10 cellular contexts compared by ENCODE assay signal in genomic region chr1:203754455-203754864, GRCh38. TPM values are rescaled to one million over a fixed set of nuclear protein-coding genes. Genes with fewer than 3 reads are reported as not detected.
DNase-seq lines count a peak whose midpoint lies in the region; ATAC-seq, FAIRE-seq and TF ChIP-seq lines count a peak whose summit lies in the region.
"Had no signal": no experiment of that assay in that cellular context is flagged by ENCODE, and none has a peak within 500 bp of the region (broad histone marks: within the 10 kb centered on the region; RNA-seq: fewer than 3 reads in every experiment).

No MANE protein-coding gene starts in this region.

- TF ChIP-seq RAD21 in HepG2 (CRISPR knock-in tag; IDR thresholded peaks at IDR 0.05): no peak

- no peak overlapping the region for H2BK120ac ChIP-seq in trophoblast cell (ENCODE audit: insufficient read depth, low read length, poor library complexity)

- peaks cover 9 to 10% of the 10 kb centered on the region in 2 experiments for H3K4me1 ChIP-seq in trophoblast cell (ENCODE audit: control insufficient read depth in 1 of 2, insufficient read depth in 2 of 2, low read length in 2 of 2)
- H3K4me1 ChIP-seq in SJCRH30: peaks cover 3% of the 10 kb centered on the region; the same call in 1 of the 2 replicates
- no peaks in the 10 kb centered on the region for H3K4me1 ChIP-seq in HepG2 (ENCODE audit: insufficient read depth, low read length)

- H3K14ac ChIP-seq in trophoblast cell (ENCODE audit: low read length): no peak overlapping the region

- no peak overlapping the region for H2AK5ac ChIP-seq in trophoblast cell (ENCODE audit: low read length)

- H3K79me1 ChIP-seq in trophoblast cell (ENCODE audit: low read length): peaks cover 22% of the 10 kb centered on the region

- H3K27ac ChIP-seq in trophoblast cell (ENCODE audit: low read depth, low read length) (peak overlapping the region; percentile 59), SJCRH30 (no peak overlapping the region), HepG2 (ENCODE audit: extremely low read length, insufficient read depth, low read length) (no peak overlapping the region)

- no peak overlapping the region for H3K18ac ChIP-seq in trophoblast cell (ENCODE audit: low read length)

- H3K27ac Mint-ChIP-seq in activated T-cell treated with anti-CD3 and anti-CD28 coated beads, Interleukin-2, amount 50 U/mL, for 72 hours: peak overlapping the region; percentile 92

- no peak for TF ChIP-seq EP300 in HepG2 (IDR thresholded peaks at IDR 0.05; ENCODE audit: low read depth in 2 of 2, low read length in 2 of 2)
- TF ChIP-seq EP300 in HepG2 (CRISPR knock-in tag; IDR thresholded peaks at IDR 0.05; ENCODE audit: borderline replicate concordance): no peak

- H3K4me3 ChIP-seq in trophoblast cell (ENCODE audit: low read depth, low read length): no peak overlapping the region
- H3K4me3 ChIP-seq in SJCRH30: no peak overlapping the region
- no peak overlapping the region for H3K4me3 ChIP-seq in HepG2 (replicated peaks in 1 of 3; ENCODE audit: insufficient read depth in 1 of 3, low read depth in 2 of 3, low read length in 3 of 3)

- H3K9me3 ChIP-seq in trophoblast cell (ENCODE audit: insufficient read depth, low read depth, low read length) (no peaks in the 10 kb centered on the region), SJCRH30 (replicated peaks) (no peaks in the 10 kb centered on the region), HepG2 (ENCODE audit: low read length) (no peaks in the 10 kb centered on the region)

- H3K4me2 ChIP-seq in trophoblast cell (ENCODE audit: low read length) (no peak overlapping the region), HepG2 (ENCODE audit: low read depth, low read length) (no peak overlapping the region)

- in situ Hi-C loops in HepG2 (cut with HindIII; ENCODE audit: extremely low pct_ligation_motif_present, low pct_unique_long_range_greater_than_20kb): no loop called here

- CTCF ChIA-PET in HepG2 (lab: Yijun Ruan, JAX; ENCODE audit: low intra/inter-chr PET ratio, low total read pairs): no interaction called here

- H2BK12ac ChIP-seq in trophoblast cell (ENCODE audit: low read length): peak overlapping the region; percentile 5

- peaks cover 33% of the 10 kb centered on the region for H3K4me1 Mint-ChIP-seq in activated T-cell treated with anti-CD3 and anti-CD28 coated beads, Interleukin-2, amount 50 U/mL, for 72 hours (ENCODE audit: low read depth)

- H4K20me1 ChIP-seq in HepG2 (ENCODE audit: insufficient read depth, low read length): no peaks in the 10 kb centered on the region

- H2AFZ ChIP-seq in trophoblast cell (ENCODE audit: insufficient read depth, low read length, poor library complexity) (no peak overlapping the region), HepG2 (ENCODE audit: low read length) (no peak overlapping the region)

- peak overlapping the region; percentile 49 to 72 for H3K4me3 Mint-ChIP-seq in activated T-cell treated with anti-CD3 and anti-CD28 coated beads, Interleukin-2, amount 50 U/mL, for 72 hours
- H3K4me3 Mint-ChIP-seq: neural crest cell had no signal

- H2BK5ac ChIP-seq in trophoblast cell (ENCODE audit: low read depth, low read length, poor library complexity): no peak overlapping the region

- ATAC-seq in GM19324 (IDR thresholded peaks at IDR 0.05; ENCODE audit: low FRiP score, unreplicated experiment): peak; percentile 64
- peak; percentile 64 for ATAC-seq in HG03045 (IDR thresholded peaks at IDR 0.05; ENCODE audit: unreplicated experiment)
- peak; percentile 49 to 71 for ATAC-seq in activated T-cell treated with anti-CD3 and anti-CD28 coated beads, Interleukin-2, amount 50 U/mL, for 72 hours (replicated peaks in 1 of 2)
- ATAC-seq in HepG2: no peak

- POLR2A ChIA-PET in HepG2 (lab: Yijun Ruan, JAX): no interaction called here

- H3K27me3 Mint-ChIP-seq in activated T-cell treated with anti-CD3 and anti-CD28 coated beads, Interleukin-2, amount 50 U/mL, for 72 hours (ENCODE audit: low read depth): no peaks in the 10 kb centered on the region

- BruUV-seq in HepG2 (replicated peaks; lab: Mats Ljungman, UMichigan): no TSS peak

- H3K9me3 Mint-ChIP-seq in activated T-cell treated with anti-CD3 and anti-CD28 coated beads, Interleukin-2, amount 50 U/mL, for 72 hours: no peaks in the 10 kb centered on the region
- H3K9me3 Mint-ChIP-seq: neural crest cell had no signal

- no peak overlapping the region for H3K4ac ChIP-seq in trophoblast cell (ENCODE audit: low read depth, low read length)

- TF ChIP-seq POLR2A in HepG2 (IDR thresholded peaks at IDR 0.05; ENCODE audit: insufficient read depth in 1 of 2, low read depth in 2 of 2, low read length in 2 of 2): no peak

- peak in 1 of 2 donors; percentile 27 for DNase-seq in activated T-cell treated with anti-CD3 and anti-CD28 coated beads, Interleukin-2, amount 50 U/mL, for 72 hours
- DNase-seq in trophoblast cell (peak in 1 of 2 donors; percentile 13), SJCRH30 (no peak), DMS 273 (lab: John Stamatoyannopoulos, UW; ENCODE audit: unreplicated experiment) (no peak), hippocampal formation (lab: John Stamatoyannopoulos, UW) (no peak), HepG2 (ENCODE audit: low spot score) (no peak)

- FAIRE-seq in HepG2 (lab: Jason Lieb, UNC): no peak

- no peak for TF ChIP-seq CTCF in HepG2 (CRISPR knock-in tag; IDR thresholded peaks at IDR 0.05)

- peak overlapping the region; percentile 42 for H4K8ac ChIP-seq in trophoblast cell (ENCODE audit: low read depth, low read length)

- H3K36me3 Mint-ChIP-seq in activated T-cell treated with anti-CD3 and anti-CD28 coated beads, Interleukin-2, amount 50 U/mL, for 72 hours (ENCODE audit: insufficient read depth in 2 of 2): no peaks in the 10 kb centered on the region

- H4K91ac ChIP-seq in trophoblast cell (ENCODE audit: low read depth, low read length): peak overlapping the region; percentile 20

- no peak overlapping the region for H3K23ac ChIP-seq in trophoblast cell (ENCODE audit: low read length)

- no peaks in the 10 kb centered on the region for H3K27me3 ChIP-seq in trophoblast cell (ENCODE audit: insufficient read depth, low read length)
- H3K27me3 ChIP-seq in SJCRH30: no peaks in the 10 kb centered on the region
- H3K27me3 ChIP-seq in HepG2 (ENCODE audit: control insufficient read depth in 1 of 2, insufficient read depth in 2 of 2, low read length in 2 of 2): no peaks in the 10 kb centered on the region

- peaks cover 1% of the 10 kb centered on the region for H3K79me2 ChIP-seq in trophoblast cell (ENCODE audit: control insufficient read depth, insufficient read depth, low read length, poor library complexity)
- no peaks in the 10 kb centered on the region for H3K79me2 ChIP-seq in HepG2 (ENCODE audit: insufficient read depth, low read length)

- WGBS in trophoblast cell (ENCODE audit: extremely low coverage, insufficient coverage, insufficient read length): no CpG with 5 or more reads among the region's 4 CpGs
- WGBS in HepG2 (ENCODE audit: low lambda C conversion rate): 38% methylated on average over 4 of the region's 4 CpGs

- intact Hi-C loops in HepG2 (cut with micrococcal nuclease; ENCODE audit: unreplicated experiment): no loop called here

- H3K9ac ChIP-seq in trophoblast cell (ENCODE audit: low read length): no peak overlapping the region
- no peak overlapping the region for H3K9ac ChIP-seq in HepG2 (ENCODE audit: insufficient read depth, low read depth, low read length)

- H4K12ac ChIP-seq in trophoblast cell (ENCODE audit: low read depth, low read length): no peak overlapping the region

- H3K36me3 ChIP-seq in trophoblast cell (ENCODE audit: control insufficient read depth in 1 of 2, insufficient read depth in 2 of 2, low read length in 2 of 2) (no peaks in the 10 kb centered on the region), SJCRH30 (no peaks in the 10 kb centered on the region), HepG2 (replicated peaks in 1 of 2; ENCODE audit: control insufficient read depth in 1 of 2, insufficient read depth in 2 of 2, low read length in 2 of 2) (no peaks in the 10 kb centered on the region)

RNA-seq across cellular contexts. Expression of gene LAX1, which starts 10.5 kb away (rescaled TPM):
- total RNA-seq in activated T-cell treated with anti-CD3 and anti-CD28 coated beads, Interleukin-2, amount 50 U/mL, for 72 hours: 10 to 100 TPM; 24.3 to 24.8 TPM
- 0.14 and 0.21 TPM in 2 replicates for polyA plus RNA-seq in trophoblast cell (2013)
- not detected in 2 replicates for total RNA-seq in SJCRH30 (2014; rRNA removed; shearing (Covaris generic))
- total RNA-seq in HepG2 (2016; rRNA removed; fragmentation: Illumina TruSeq; extraction: Trizol): not detected in 2 replicates
- total RNA-seq in HepG2 (2016; cell fraction: cytosol; rRNA removed; fragmentation: Illumina TruSeq; extraction: Trizol; ENCODE audit: low read depth): not detected in 2 replicates
- 0.04 TPM in 1 of 2 replicates, not detected in the other for total RNA-seq in HepG2 (2016; cell fraction: insoluble cytoplasmic fraction; rRNA removed; fragmentation: Illumina TruSeq; extraction: Trizol)
- not detected in 2 replicates for total RNA-seq in HepG2 (2016; cell fraction: membrane; rRNA removed; fragmentation: Illumina TruSeq; extraction: Trizol)
- not detected in 2 replicates for total RNA-seq in HepG2 (2016; cell fraction: nucleus; rRNA removed; fragmentation: Illumina TruSeq; extraction: Trizol)
- polyA plus RNA-seq in HepG2 (2011; rRNA removed): not detected in 2 replicates
- polyA plus RNA-seq in HepG2 (2011; cell fraction: cytosol; rRNA removed): not detected in 2 replicates
- polyA plus RNA-seq in HepG2 (2011; cell fraction: nucleus; rRNA removed): not detected in 2 replicates
- polyA plus RNA-seq in HepG2 (2012): not detected in 2 replicates
- not detected in 2 replicates for polyA plus RNA-seq in HepG2 (2016; cell fraction: cytosol; fragmentation: Illumina TruSeq; extraction: Trizol; ENCODE audit: low read depth)
- polyA plus RNA-seq in HepG2 (2016; cell fraction: insoluble cytoplasmic fraction; fragmentation: Illumina TruSeq; extraction: Trizol; ENCODE audit: low read depth): not detected in 2 replicates
- polyA plus RNA-seq in HepG2 (2016; cell fraction: membrane; fragmentation: Illumina TruSeq; extraction: Trizol; ENCODE audit: low read depth): not detected in 2 replicates
- not detected in 2 replicates for polyA plus RNA-seq in HepG2 (2016; cell fraction: nucleus; fragmentation: Illumina TruSeq; extraction: Trizol; ENCODE audit: insufficient read depth, low read depth)
- polyA minus RNA-seq in HepG2 (2011; rRNA and poly(A)+ RNA removed; ENCODE audit: low replicate concordance): not detected in 2 replicates
- polyA minus RNA-seq in HepG2 (2011; cell fraction: cytosol; rRNA and poly(A)+ RNA removed): not detected in 2 replicates
- not detected in 2 replicates for polyA minus RNA-seq in HepG2 (2011; cell fraction: nucleus; rRNA and poly(A)+ RNA removed)
- total RNA-seq: M059J, neural crest cell had no signal

RNA-seq across cellular contexts. Expression of gene ZBED6, which starts 41.0 kb away (rescaled TPM):
- 10 to 100 TPM; 25.6 to 26.6 TPM for total RNA-seq in activated T-cell treated with anti-CD3 and anti-CD28 coated beads, Interleukin-2, amount 50 U/mL, for 72 hours
- 28.0 and 28.3 TPM in 2 replicates for polyA plus RNA-seq in trophoblast cell (2013)
- 21.4 and 21.7 TPM in 2 replicates for total RNA-seq in SJCRH30 (2014; rRNA removed; shearing (Covaris generic))
- total RNA-seq in HepG2 (2016; rRNA removed; fragmentation: Illumina TruSeq; extraction: Trizol): 12.5 and 17.2 TPM in 2 replicates
- 0.35 and 0.51 TPM in 2 replicates for total RNA-seq in HepG2 (2016; cell fraction: cytosol; rRNA removed; fragmentation: Illumina TruSeq; extraction: Trizol; ENCODE audit: low read depth)
- total RNA-seq in HepG2 (2016; cell fraction: insoluble cytoplasmic fraction; rRNA removed; fragmentation: Illumina TruSeq; extraction: Trizol): 13.1 and 13.9 TPM in 2 replicates
- total RNA-seq in HepG2 (2016; cell fraction: membrane; rRNA removed; fragmentation: Illumina TruSeq; extraction: Trizol): 1.4 and 1.7 TPM in 2 replicates
- 21.7 and 24.6 TPM in 2 replicates for total RNA-seq in HepG2 (2016; cell fraction: nucleus; rRNA removed; fragmentation: Illumina TruSeq; extraction: Trizol)
- polyA plus RNA-seq in HepG2 (2011; rRNA removed): 6.8 and 9.3 TPM in 2 replicates
- 3.8 and 4.0 TPM in 2 replicates for polyA plus RNA-seq in HepG2 (2011; cell fraction: cytosol; rRNA removed)
- 15.5 and 20.7 TPM in 2 replicates for polyA plus RNA-seq in HepG2 (2011; cell fraction: nucleus; rRNA removed)
- 3.6 and 3.8 TPM in 2 replicates for polyA plus RNA-seq in HepG2 (2012)
- polyA plus RNA-seq in HepG2 (2016; cell fraction: cytosol; fragmentation: Illumina TruSeq; extraction: Trizol; ENCODE audit: low read depth): 0.07 TPM in 1 of 2 replicates, not detected in the other
- 1.6 and 3.9 TPM in 2 replicates for polyA plus RNA-seq in HepG2 (2016; cell fraction: insoluble cytoplasmic fraction; fragmentation: Illumina TruSeq; extraction: Trizol; ENCODE audit: low read depth)
- polyA plus RNA-seq in HepG2 (2016; cell fraction: membrane; fragmentation: Illumina TruSeq; extraction: Trizol; ENCODE audit: low read depth): 0.03 and 0.06 TPM in 2 replicates
- 4.6 and 9.1 TPM in 2 replicates for polyA plus RNA-seq in HepG2 (2016; cell fraction: nucleus; fragmentation: Illumina TruSeq; extraction: Trizol; ENCODE audit: insufficient read depth, low read depth)
- 21.8 and 40.3 TPM in 2 replicates for polyA minus RNA-seq in HepG2 (2011; rRNA and poly(A)+ RNA removed; ENCODE audit: low replicate concordance)
- 11.3 and 15.0 TPM in 2 replicates for polyA minus RNA-seq in HepG2 (2011; cell fraction: cytosol; rRNA and poly(A)+ RNA removed)
- polyA minus RNA-seq in HepG2 (2011; cell fraction: nucleus; rRNA and poly(A)+ RNA removed): 37.6 and 38.3 TPM in 2 replicates

RNA-seq across cellular contexts. Expression of gene ZC3H11A, which starts 41.0 kb away (rescaled TPM):
- 100 to 1,000 TPM; 140 to 141 TPM for total RNA-seq in activated T-cell treated with anti-CD3 and anti-CD28 coated beads, Interleukin-2, amount 50 U/mL, for 72 hours
- polyA plus RNA-seq in trophoblast cell (2013): 109 and 113 TPM in 2 replicates
- 136 and 153 TPM in 2 replicates for total RNA-seq in SJCRH30 (2014; rRNA removed; shearing (Covaris generic))
- total RNA-seq in HepG2 (2016; rRNA removed; fragmentation: Illumina TruSeq; extraction: Trizol): 56.9 and 78.7 TPM in 2 replicates
- total RNA-seq in HepG2 (2016; cell fraction: cytosol; rRNA removed; fragmentation: Illumina TruSeq; extraction: Trizol; ENCODE audit: low read depth): 9.7 and 10.5 TPM in 2 replicates
- 54.2 and 81.7 TPM in 2 replicates for total RNA-seq in HepG2 (2016; cell fraction: insoluble cytoplasmic fraction; rRNA removed; fragmentation: Illumina TruSeq; extraction: Trizol)
- 22.1 and 22.2 TPM in 2 replicates for total RNA-seq in HepG2 (2016; cell fraction: membrane; rRNA removed; fragmentation: Illumina TruSeq; extraction: Trizol)
- 71.4 and 76.3 TPM in 2 replicates for total RNA-seq in HepG2 (2016; cell fraction: nucleus; rRNA removed; fragmentation: Illumina TruSeq; extraction: Trizol)
- polyA plus RNA-seq in HepG2 (2011; rRNA removed): 59.2 and 59.7 TPM in 2 replicates
- 29.6 and 39.2 TPM in 2 replicates for polyA plus RNA-seq in HepG2 (2011; cell fraction: cytosol; rRNA removed)
- polyA plus RNA-seq in HepG2 (2011; cell fraction: nucleus; rRNA removed): 109 and 116 TPM in 2 replicates
- 44.9 and 50.1 TPM in 2 replicates for polyA plus RNA-seq in HepG2 (2012)
- polyA plus RNA-seq in HepG2 (2016; cell fraction: cytosol; fragmentation: Illumina TruSeq; extraction: Trizol; ENCODE audit: low read depth): 1.2 and 1.4 TPM in 2 replicates
- polyA plus RNA-seq in HepG2 (2016; cell fraction: insoluble cytoplasmic fraction; fragmentation: Illumina TruSeq; extraction: Trizol; ENCODE audit: low read depth): 56.2 and 57.9 TPM in 2 replicates
- polyA plus RNA-seq in HepG2 (2016; cell fraction: membrane; fragmentation: Illumina TruSeq; extraction: Trizol; ENCODE audit: low read depth): 6.6 and 7.0 TPM in 2 replicates
- polyA plus RNA-seq in HepG2 (2016; cell fraction: nucleus; fragmentation: Illumina TruSeq; extraction: Trizol; ENCODE audit: insufficient read depth, low read depth): 105 and 109 TPM in 2 replicates
- polyA minus RNA-seq in HepG2 (2011; rRNA and poly(A)+ RNA removed; ENCODE audit: low replicate concordance): 59.1 and 125 TPM in 2 replicates
- 44.8 and 45.9 TPM in 2 replicates for polyA minus RNA-seq in HepG2 (2011; cell fraction: cytosol; rRNA and poly(A)+ RNA removed)
- 170 and 178 TPM in 2 replicates for polyA minus RNA-seq in HepG2 (2011; cell fraction: nucleus; rRNA and poly(A)+ RNA removed)

Comparison
In these comparisons a context has a peak if more than half of its experiments do, and no peak if none do; other contexts are left out.
1. RNA of gene LAX1, which starts 10.5 kb away (total RNA-seq): 24.3 to 24.8 TPM in activated T-cell treated with anti-CD3 and anti-CD28 coated beads, Interleukin-2, amount 50 U/mL, for 72 hours; 0.04 TPM in HepG2 and not detected in SJCRH30; every median in the first group is over 10 times any median in the second.